Comparison of ENCODE assay signal across 8 cellular contexts in genomic region chr16:1929578-1930337, GRCh38. TPM values are rescaled to one million over a fixed set of nuclear protein-coding genes. Genes with fewer than 3 reads are reported as not detected.
DNase-seq lines count a peak whose midpoint lies in the region; ATAC-seq, FAIRE-seq and TF ChIP-seq lines count a peak whose summit lies in the region.

No MANE protein-coding gene starts in this region.

- peak; percentile 87 to 99 for TF ChIP-seq RAD21 in A549 (conservative IDR thresholded peaks at IDR 0.05 in 1 of 2, IDR thresholded peaks at IDR 0.05 in 1 of 2)

- H3K4me2 ChIP-seq in A549 = peak overlapping the region; percentile 97

- WGBS in A549 (ENCODE audit: missing lambda C conversion rate) = 56% methylated on average over 12 of the region's 70 CpGs

- POLR2A ChIA-PET in A549 (lab: Yijun Ruan, JAX) = interaction anchor here (0.8 to 1.3 kb wide), 6 partner anchors 13 to 64 kb away, joined by 3 to 11 read pairs (median 3); partner anchors contain the start of gene MSRB1

- no peaks in the 10 kb centered on the region for H3K36me3 ChIP-seq in bronchial epithelial cell (ENCODE audit: control insufficient read depth, insufficient read depth, low read length)

- TF ChIP-seq EP300 in A549 (IDR thresholded peaks at IDR 0.05) = no peak

- peaks cover 3% of the 10 kb centered on the region for H3K27me3 ChIP-seq in bronchial epithelial cell (ENCODE audit: control insufficient read depth, insufficient read depth, low read length)

- FAIRE-seq in A549 (lab: Jason Lieb, UNC) = no peak
- peak; percentile 93 for FAIRE-seq in GM18507 (lab: Jason Lieb, UNC)
- FAIRE-seq in bronchial epithelial cell (lab: Jason Lieb, UNC) = no peak

- ATAC-seq in A549 (peak; percentile 82 to 84), HG03045 (IDR thresholded peaks at IDR 0.05; ENCODE audit: unreplicated experiment) (peak; percentile 87)

- H3K4me3 ChIP-seq in A549 = peak overlapping the region; percentile 65
- H3K4me3 ChIP-seq in WI38 (ENCODE audit: low read depth, low read length) = peak overlapping the region; percentile 56
- peak overlapping the region; percentile 43 for H3K4me3 ChIP-seq in bronchial epithelial cell (ENCODE audit: low read depth, low read length)

- peak overlapping the region; percentile 98 to 99 for H3K27ac ChIP-seq in A549

- TF ChIP-seq POLR2A in A549 (IDR thresholded peaks at IDR 0.05; ENCODE audit: low read length) = peak; percentile 39; the same call in 1 of the 2 replicates

- CTCF ChIA-PET in A549 (lab: Yijun Ruan, JAX) = interaction anchor here (0.6 to 12.9 kb wide), 31 partner anchors 10 to 550 kb away, joined by 3 to 396 read pairs (median 4); partner anchors contain the start of genes MEIOB, MSRB1, NUBP2 and SPSB3

- TF ChIP-seq CTCF in A549 (IDR thresholded peaks at IDR 0.05) (peak; percentile 97), WI38 (IDR thresholded peaks at IDR 0.05; ENCODE audit: low read depth, low read length) (peak; percentile 69), bronchial epithelial cell (IDR thresholded peaks at IDR 0.05; ENCODE audit: insufficient read depth, low read length, severe bottlenecking) (peak; percentile 79)

- peaks cover 40% of the 10 kb centered on the region for H3K4me1 ChIP-seq in A549

- peak; percentile 82 to 88 for DNase-seq in A549 (ENCODE audit: low read depth in 1 of 2, low spot score in 1 of 2)
- peak; percentile 99 for DNase-seq in GM18507 (ENCODE audit: extremely low spot score, insufficient read length, low read depth)
- peak; percentile 14 for DNase-seq in NCI-H2107 treated with DMSO at 0.1 percent for 48 hours (lab: John Stamatoyannopoulos, UW; ENCODE audit: unreplicated experiment)
- peak; percentile 41 for DNase-seq in bronchial epithelial cell (ENCODE audit: low read depth)
- DNase-seq in islet precursor cell = peak; percentile 90
- DNase-seq in stimulated activated CD4-positive, alpha-beta T cell treated with anti-CD3 and anti-CD28 coated beads, Interleukin-12 subunit alpha, Interleukin-12 subunit beta, amount 100 ng/mL, for 24 hours (ENCODE audit: low read depth in 2 of 2) = peak; percentile 90

- H3K9me3 ChIP-seq in A549 = no peaks in the 10 kb centered on the region

TF ChIP-seq in A549, 52 proteins besides CTCF, POLR2A, EP300 and RAD21:
- peak; percentile 99 for TF ChIP-seq SMC3 (IDR thresholded peaks at IDR 0.05)
- peak; percentile 83; the same call in 1 of the 2 replicates for TF ChIP-seq TP53 (CRISPR knock-in tag; IDR thresholded peaks at IDR 0.05)
- peak; percentile 92 for TF ChIP-seq RNF2 (IDR thresholded peaks at IDR 0.05; ENCODE audit: borderline replicate concordance, low read depth)
- TF ChIP-seq ATOH8 (CRISPR knock-in tag; IDR thresholded peaks at IDR 0.05; ENCODE audit: low read depth) = peak; percentile 95
- peak; percentile 31; the same call in 1 of the 3 replicates for TF ChIP-seq BCL3 (IDR thresholded peaks at IDR 0.05)
- TF ChIP-seq JUNB (IDR thresholded peaks at IDR 0.05) = no peak
- TF ChIP-seq EHF (CRISPR knock-in tag; IDR thresholded peaks at IDR 0.05) = peak; percentile 90
- no peak for TF ChIP-seq KDM5A (IDR thresholded peaks at IDR 0.05)
- peak; percentile 67 to 72; a peak in 4 of 5 replicates for TF ChIP-seq JUN (IDR thresholded peaks at IDR 0.05)
- TF ChIP-seq FOXS1 (CRISPR knock-in tag; IDR thresholded peaks at IDR 0.05) = peak; percentile 84; the same call in 1 of the 2 replicates
- TF ChIP-seq USF2 (IDR thresholded peaks at IDR 0.05) = no peak
- TF ChIP-seq E2F6 (IDR thresholded peaks at IDR 0.05; ENCODE audit: borderline replicate concordance, low read depth) = peak; percentile 98
- no peak for TF ChIP-seq POLR2AphosphoS2 (conservative IDR thresholded peaks at IDR 0.05; ENCODE audit: low read length)
- TF ChIP-seq NPAS2 (CRISPR knock-in tag; IDR thresholded peaks at IDR 0.05; ENCODE audit: borderline replicate concordance) = peak; percentile 52; the same call in 1 of the 2 replicates
- TF ChIP-seq HOXB5 (CRISPR knock-in tag; IDR thresholded peaks at IDR 0.05) = peak; percentile 91
- TF ChIP-seq SREBF2 (IDR thresholded peaks at IDR 0.05) = no peak
- peak; percentile 90 for TF ChIP-seq HOXB13 (CRISPR knock-in tag; IDR thresholded peaks at IDR 0.05; ENCODE audit: low read depth)
- TF ChIP-seq MYC (IDR thresholded peaks at IDR 0.05; ENCODE audit: borderline replicate concordance, low read length) = peak; percentile 88
- 0 out of 2 replicates have a peak, but pooled peaks have one; percentile 43 for TF ChIP-seq PHF8 (IDR thresholded peaks at IDR 0.05; ENCODE audit: borderline replicate concordance, low read depth)
- peak; percentile 98 for TF ChIP-seq MAX (IDR thresholded peaks at IDR 0.05)
TF ChIP-seq in A549: peak in this region for 15.

RNA-seq across cellular contexts. Expression of gene HS3ST6, which starts 11.5 kb away (rescaled TPM):
- polyA plus RNA-seq in A549 (2011; rRNA removed) = 1.1 and 1.5 TPM in 2 replicates
- 2.5 and 4.5 TPM in 2 replicates for polyA plus RNA-seq in A549 (2012; cell fraction: cytosol; rRNA removed)
- 2.5 and 3.9 TPM in 2 replicates for polyA plus RNA-seq in A549 (2012; cell fraction: nucleus; rRNA removed)
- polyA plus RNA-seq in A549 (2017; fragmentation: RNase III; extraction: RNeasy Plus Mini Kit Qiagen cat#74134 plus additional on column Dnase treatment) = 1.4 to 2.6 TPM (median 2.0 TPM) in 3 replicates
- 0.87 and 1.1 TPM in 2 replicates for polyA minus RNA-seq in A549 (2011; rRNA and poly(A)+ RNA removed)
- 2.2 TPM in 1 of 2 replicates, not detected in the other for total RNA-seq in bronchial epithelial cell

RNA-seq across cellular contexts. Expression of gene MSRB1, which starts 13.2 kb away (rescaled TPM):
- 27.7 and 34.4 TPM in 2 replicates for polyA plus RNA-seq in A549 (2011; rRNA removed)
- polyA plus RNA-seq in A549 (2012; cell fraction: cytosol; rRNA removed) = 51.1 and 64.6 TPM in 2 replicates
- 29.5 and 30.9 TPM in 2 replicates for polyA plus RNA-seq in A549 (2012; cell fraction: nucleus; rRNA removed)
- polyA plus RNA-seq in A549 (2017; fragmentation: RNase III; extraction: RNeasy Plus Mini Kit Qiagen cat#74134 plus additional on column Dnase treatment) = 27.7 to 38.4 TPM (median 37.5 TPM) in 3 replicates
- 34.1 and 35.5 TPM in 2 replicates for polyA minus RNA-seq in A549 (2011; rRNA and poly(A)+ RNA removed)
- total RNA-seq in bronchial epithelial cell = 2.9 and 6.0 TPM in 2 replicates

RNA-seq across cellular contexts. Expression of gene RPL3L, which starts 24.7 kb away (rescaled TPM):
- polyA plus RNA-seq in A549 (2011; rRNA removed) (not detected in 2 replicates), A549 (2017; fragmentation: RNase III; extraction: RNeasy Plus Mini Kit Qiagen cat#74134 plus additional on column Dnase treatment) (0.20 TPM in 1 of 3 replicates, not detected in the others)
- 0.04 TPM in 1 of 2 replicates, not detected in the other for polyA plus RNA-seq in A549 (2012; cell fraction: cytosol; rRNA removed)
- 0.02 TPM in 1 of 2 replicates, not detected in the other for polyA plus RNA-seq in A549 (2012; cell fraction: nucleus; rRNA removed)
- polyA minus RNA-seq in A549 (2011; rRNA and poly(A)+ RNA removed) = not detected in 2 replicates
- total RNA-seq in bronchial epithelial cell = under 0.01 and 0.13 TPM in 2 replicates

RNA-seq across cellular contexts. Expression of gene NDUFB10, which starts 29.6 kb away (rescaled TPM):
- polyA plus RNA-seq in A549 (2011; rRNA removed) (151 and 198 TPM in 2 replicates), A549 (2017; fragmentation: RNase III; extraction: RNeasy Plus Mini Kit Qiagen cat#74134 plus additional on column Dnase treatment) (367 to 410 TPM (median 389 TPM) in 3 replicates)
- 614 and 662 TPM in 2 replicates for polyA plus RNA-seq in A549 (2012; cell fraction: cytosol; rRNA removed)
- polyA plus RNA-seq in A549 (2012; cell fraction: nucleus; rRNA removed) = 311 and 379 TPM in 2 replicates
- polyA minus RNA-seq in A549 (2011; rRNA and poly(A)+ RNA removed) = 233 and 240 TPM in 2 replicates
- total RNA-seq in bronchial epithelial cell = 115 and 219 TPM in 2 replicates

RNA-seq across cellular contexts. Expression of gene RPS2, which starts 34.9 kb away (rescaled TPM):
- polyA plus RNA-seq in A549 (2011; rRNA removed) (2,621 and 3,507 TPM in 2 replicates), A549 (2017; fragmentation: RNase III; extraction: RNeasy Plus Mini Kit Qiagen cat#74134 plus additional on column Dnase treatment) (3,378 to 3,689 TPM (median 3,626 TPM) in 3 replicates)
- 9,728 and 10,634 TPM in 2 replicates for polyA plus RNA-seq in A549 (2012; cell fraction: cytosol; rRNA removed)
- polyA plus RNA-seq in A549 (2012; cell fraction: nucleus; rRNA removed) = 6,217 and 7,236 TPM in 2 replicates
- polyA minus RNA-seq in A549 (2011; rRNA and poly(A)+ RNA removed) = 2,806 and 2,960 TPM in 2 replicates
- total RNA-seq in bronchial epithelial cell = 5,082 and 6,563 TPM in 2 replicates

Comparison
In these comparisons a context has a peak if more than half of its experiments do, and no peak if none do; other contexts are left out.
1. Peak in every context shown above with its lines: DNase-seq, ATAC-seq, H3K4me3 ChIP-seq and H3K27ac ChIP-seq.
2. DNase-seq: peak in every context shown above with its lines; median percentile 99 in GM18507; 90 in islet precursor cell; 90 in stimulated activated CD4-positive, alpha-beta T cell treated with anti-CD3 and anti-CD28 coated beads, Interleukin-12 subunit alpha, Interleukin-12 subunit beta, amount 100 ng/mL, for 24 hours; 85 in A549; 41 in bronchial epithelial cell; 14 in NCI-H2107 treated with DMSO at 0.1 percent for 48 hours.